22 cellular contexts compared by ENCODE assay signal in the genomic region with DNA sequence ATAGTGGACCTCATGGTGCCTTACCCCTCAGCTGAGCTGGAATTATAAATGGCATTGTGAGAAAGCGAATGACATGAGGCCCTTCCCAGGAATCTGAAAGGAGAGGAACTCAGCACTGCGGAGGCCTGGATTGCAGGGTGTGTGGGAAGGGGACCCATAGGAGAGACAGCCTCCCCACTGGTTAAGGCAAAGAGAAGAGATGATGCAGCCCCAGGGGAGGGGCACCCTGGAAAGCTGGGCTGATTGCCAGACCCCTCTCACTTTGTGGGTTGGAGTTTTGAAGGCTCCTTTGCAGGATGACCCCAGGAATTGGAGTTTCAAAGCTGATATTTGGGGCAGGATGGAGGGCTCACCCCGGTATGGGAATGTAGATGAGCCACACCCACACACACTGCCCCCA. TPM values are rescaled to one million over a fixed set of nuclear protein-coding genes. Genes with fewer than 3 reads are reported as not detected.
A peak's percentile ranks its signal among the peaks of the same experiment; 100 is the strongest.
DNase-seq lines count a peak whose midpoint lies in the region; ATAC-seq and TF ChIP-seq lines count a peak whose summit lies in the region.
"Had no signal": no experiment of that assay in that cellular context is flagged by ENCODE, and none has a peak within 500 bp of the region (broad histone marks: within the 10 kb centered on the region; RNA-seq: fewer than 3 reads in every experiment).

No MANE protein-coding gene starts in this region.

- BruUV-seq in Calu3 (replicated peaks; lab: Mats Ljungman, UMichigan): no TSS peak

- H3K9me3 ChIP-seq in right cardiac atrium (ENCODE audit: control insufficient read depth, low read length): no peaks in the 10 kb centered on the region

- H3K27ac Mint-ChIP-seq in glutamatergic neuron (ENCODE audit: unreplicated experiment) (peak overlapping the region; percentile 38), Calu3 (ENCODE audit: unreplicated experiment) (no peak overlapping the region)
- H3K27ac Mint-ChIP-seq in activated naive CD4-positive, alpha-beta T cell treated with anti-CD3 and anti-CD28 coated beads, Interleukin-2, amount 10 ng/mL, durations not matched to agents 7 days and 5 days: no peak overlapping the region
- H3K27ac Mint-ChIP-seq: CD8-positive, alpha-beta memory T cell; HFFc6 had no signal

- peaks cover 9% of the 10 kb centered on the region for H3K36me3 Mint-ChIP-seq in glutamatergic neuron (ENCODE audit: unreplicated experiment)
- H3K36me3 Mint-ChIP-seq in Calu3 (ENCODE audit: insufficient read depth, unreplicated experiment): peaks cover 7% of the 10 kb centered on the region
- H3K36me3 Mint-ChIP-seq in activated naive CD4-positive, alpha-beta T cell treated with anti-CD3 and anti-CD28 coated beads, Interleukin-2, amount 10 ng/mL, durations not matched to agents 7 days and 5 days: no peaks in the 10 kb centered on the region
- H3K36me3 Mint-ChIP-seq: CD4-positive, CD25-positive, alpha-beta regulatory T cell; CD8-positive, alpha-beta memory T cell had no signal

- no peaks in the 10 kb centered on the region for H3K27me3 ChIP-seq in right cardiac atrium (ENCODE audit: control insufficient read depth, insufficient read depth)

- intact Hi-C loops in right cardiac atrium (cut with DNase I) (no loop called here), Right ventricle myocardium superior (cut with DNase I) (no loop called here), Calu3 (cut with micrococcal nuclease; ENCODE audit: unreplicated experiment) (no loop called here)

- DNase-seq in right cardiac atrium (no peak), Right ventricle myocardium superior (no peak), NCI-H226 (peak; percentile 60), glutamatergic neuron (no peak), Calu3 (no peak)
- DNase-seq in activated naive CD4-positive, alpha-beta T cell treated with anti-CD3 and anti-CD28 coated beads, Interleukin-2, amount 10 ng/mL, durations not matched to agents 7 days and 5 days: no peak
- DNase-seq: 8988T; C1 segment of cervical spinal cord; CD4-positive, CD25-positive, alpha-beta regulatory T cell; CD8-positive, alpha-beta memory T cell; COR-L47; DMS153; GDM1; GM23248; HCEC 1CT; HFFc6 had no signal

- ATAC-seq in right cardiac atrium (peak in 1 of 2 donors; percentile 17), Right ventricle myocardium superior (ENCODE audit: poor library complexity) (no peak), HG02798 (IDR thresholded peaks at IDR 0.05; ENCODE audit: poor library complexity, unreplicated experiment) (no peak)

- no peaks in the 10 kb centered on the region for H3K4me1 Mint-ChIP-seq in glutamatergic neuron (ENCODE audit: low read depth, unreplicated experiment)
- no peaks in the 10 kb centered on the region for H3K4me1 Mint-ChIP-seq in Calu3 (ENCODE audit: low read depth, unreplicated experiment)
- peaks cover 14% of the 10 kb centered on the region for H3K4me1 Mint-ChIP-seq in activated naive CD4-positive, alpha-beta T cell treated with anti-CD3 and anti-CD28 coated beads, Interleukin-2, amount 10 ng/mL, durations not matched to agents 7 days and 5 days
- H3K4me1 Mint-ChIP-seq: CD4-positive, CD25-positive, alpha-beta regulatory T cell; CD8-positive, alpha-beta memory T cell had no signal

- H3K4me1 ChIP-seq in right cardiac atrium (ENCODE audit: control insufficient read depth, insufficient read depth, low read length): no peaks in the 10 kb centered on the region

- H3K9me3 Mint-ChIP-seq in glutamatergic neuron (ENCODE audit: unreplicated experiment) (peaks cover 2% of the 10 kb centered on the region), Calu3 (ENCODE audit: low read depth, unreplicated experiment) (no peaks in the 10 kb centered on the region)
- no peaks in the 10 kb centered on the region for H3K9me3 Mint-ChIP-seq in activated naive CD4-positive, alpha-beta T cell treated with anti-CD3 and anti-CD28 coated beads, Interleukin-2, amount 10 ng/mL, durations not matched to agents 7 days and 5 days
- H3K9me3 Mint-ChIP-seq: CD4-positive, CD25-positive, alpha-beta regulatory T cell; CD8-positive, alpha-beta memory T cell; HFFc6 had no signal

- WGBS in right cardiac atrium: 45% methylated on average over 3 of the region's 3 CpGs

- H3K27me3 Mint-ChIP-seq in glutamatergic neuron (ENCODE audit: unreplicated experiment): peaks cover 28% of the 10 kb centered on the region
- peaks cover 68% of the 10 kb centered on the region for H3K27me3 Mint-ChIP-seq in Calu3 (ENCODE audit: unreplicated experiment)
- peaks cover 87% of the 10 kb centered on the region for H3K27me3 Mint-ChIP-seq in activated naive CD4-positive, alpha-beta T cell treated with anti-CD3 and anti-CD28 coated beads, Interleukin-2, amount 10 ng/mL, durations not matched to agents 7 days and 5 days

- TF ChIP-seq CTCF in glutamatergic neuron (IDR thresholded peaks at IDR 0.05; ENCODE audit: partially characterized antibody, unreplicated experiment) (no peak), Calu3 (IDR thresholded peaks at IDR 0.05; ENCODE audit: unreplicated experiment) (no peak)

- CTCF ChIA-PET in Calu3 (lab: Charles Lee): interaction anchor here (0.6 kb wide), 1 partner anchor 21 kb away, joined by 4 read pairs; no protein-coding TSS in a partner anchor
- CTCF ChIA-PET in activated naive CD4-positive, alpha-beta T cell treated with anti-CD3 and anti-CD28 coated beads, Interleukin-2, amount 10 ng/mL, durations not matched to agents 7 days and 5 days (lab: Charles Lee): no interaction called here

- H3K4me3 Mint-ChIP-seq in glutamatergic neuron (ENCODE audit: unreplicated experiment) (no peak overlapping the region), Calu3 (ENCODE audit: low read depth, unreplicated experiment) (no peak overlapping the region)
- H3K4me3 Mint-ChIP-seq in activated naive CD4-positive, alpha-beta T cell treated with anti-CD3 and anti-CD28 coated beads, Interleukin-2, amount 10 ng/mL, durations not matched to agents 7 days and 5 days: no peak overlapping the region
- H3K4me3 Mint-ChIP-seq: CD4-positive, CD25-positive, alpha-beta regulatory T cell; CD8-positive, alpha-beta memory T cell; HFFc6 had no signal

- H3K4me3 ChIP-seq in right cardiac atrium (ENCODE audit: low read length): no peak overlapping the region
- H3K4me3 ChIP-seq: GM23248 had no signal

- H3K27ac ChIP-seq in right cardiac atrium (ENCODE audit: low read length): peak overlapping the region; percentile 61
- H3K27ac ChIP-seq: GM23248 had no signal

RNA-seq across cellular contexts. Expression of a gene that starts 2.0 kb away (rescaled TPM):
- total RNA-seq in right cardiac atrium: 1,000 to 10,000 TPM in 1 of 4 donors, 100 to 1,000 TPM in 1, 10 to 100 TPM in 2; 37.1 to 2,245 (median 160) TPM
- 1,679 TPM for polyA plus RNA-seq in right cardiac atrium
- 5.1 TPM for total RNA-seq in Right ventricle myocardium superior
- not detected for total RNA-seq in glutamatergic neuron (ENCODE audit: unreplicated experiment)
- not detected in 2 replicates for total RNA-seq in Calu3 (2022)
- total RNA-seq: A673; CD4-positive, CD25-positive, alpha-beta regulatory T cell; CD8-positive, alpha-beta memory T cell; GM23248; H4; HFFc6; HT-29 had no signal
- polyA plus RNA-seq: AG04450; CD4-positive, CD25-positive, alpha-beta regulatory T cell; CD8-positive, alpha-beta memory T cell; GM23248 had no signal

RNA-seq across cellular contexts. Expression of a gene that starts 9.1 kb away (rescaled TPM):
- total RNA-seq in right cardiac atrium (over 10,000 TPM; 26,185 to 59,291 (median 38,228) TPM), Right ventricle myocardium superior (25.3 TPM), glutamatergic neuron (ENCODE audit: unreplicated experiment) (not detected), Calu3 (2022) (not detected in 2 replicates)
- polyA plus RNA-seq in right cardiac atrium: 45,715 TPM
- total RNA-seq: A673; CD4-positive, CD25-positive, alpha-beta regulatory T cell; CD8-positive, alpha-beta memory T cell; Daoy; GM23248; H4; HFFc6; HT-29 had no signal
- polyA plus RNA-seq: AG04450; CD4-positive, CD25-positive, alpha-beta regulatory T cell; CD8-positive, alpha-beta memory T cell; GM23248 had no signal

RNA-seq across cellular contexts. Expression of a gene that starts 50.7 kb away (rescaled TPM):
- total RNA-seq in right cardiac atrium: 10 to 100 TPM; 30.4 to 54.9 (median 36.8) TPM
- polyA plus RNA-seq in right cardiac atrium: 16.2 TPM
- total RNA-seq in Right ventricle myocardium superior: 15.2 TPM
- total RNA-seq in glutamatergic neuron (ENCODE audit: unreplicated experiment): 94.3 TPM
- total RNA-seq in Calu3 (2022): 17.4 and 23.6 TPM in 2 replicates

RNA-seq across cellular contexts. Expression of a gene that starts 50.9 kb away (rescaled TPM):
- total RNA-seq in right cardiac atrium (10 to 100 TPM; 46.6 to 75.2 (median 58.9) TPM), Right ventricle myocardium superior (34.6 TPM), glutamatergic neuron (ENCODE audit: unreplicated experiment) (83.2 TPM), Calu3 (2022) (16.4 and 21.0 TPM in 2 replicates)
- polyA plus RNA-seq in right cardiac atrium: 36.7 TPM

Comparison
In these comparisons a context has a peak if more than half of its experiments do, and no peak if none do; other contexts are left out.
1. RNA of a gene that starts 9.1 kb away (total RNA-seq): 26,185 to 59,291 TPM in right cardiac atrium; 25.3 TPM in Right ventricle myocardium superior (single experiment), not detected in glutamatergic neuron (single experiment) and not detected in Calu3; every median in the first group is over 100 times any median in the second.